Comparison of ENCODE assay signal across 2 cellular contexts in genomic region chr11:93850585-93851018, GRCh38.
TF ChIP-seq lines count a peak whose summit lies in the region.

Gene VSTM5, minus strand, starts transcription at chr11:93850618. Its CDS starts 116 bp downstream, at chr11:93850502.

TF ChIP-seq in A549, 52 proteins besides CTCF, POLR2A, EP300 and RAD21 (continued from another document):
- TF ChIP-seq NR3C1 (IDR thresholded peaks at IDR 0.05) (no peak), ELK1 (IDR thresholded peaks at IDR 0.05; ENCODE audit: low read depth, low read length) (no peak), RARB (CRISPR knock-in tag; IDR thresholded peaks at IDR 0.05) (no peak), KDM1A (IDR thresholded peaks at IDR 0.05; ENCODE audit: low read depth) (no peak), NPAS2 (CRISPR knock-in tag; IDR thresholded peaks at IDR 0.05; ENCODE audit: borderline replicate concordance) (no peak), USF2 (IDR thresholded peaks at IDR 0.05) (no peak), HOXB5 (CRISPR knock-in tag; IDR thresholded peaks at IDR 0.05) (no peak), ATOH8 (CRISPR knock-in tag; IDR thresholded peaks at IDR 0.05; ENCODE audit: low read depth) (no peak), FOXS1 (CRISPR knock-in tag; IDR thresholded peaks at IDR 0.05) (no peak), SMC3 (IDR thresholded peaks at IDR 0.05) (no peak), BCL3 (IDR thresholded peaks at IDR 0.05) (no peak)

TF ChIP-seq in endothelial cell of umbilical vein, 7 proteins besides CTCF, POLR2A, EP300 and RAD21 (continued from another document):
- TF ChIP-seq EZH2 (IDR thresholded peaks at IDR 0.05; ENCODE audit: borderline replicate concordance, low read depth, low read length, severe bottlenecking): no peak
- TF ChIP-seq MAX (IDR thresholded peaks at IDR 0.05; ENCODE audit: insufficient read depth, insufficient read length): no peak
- no peak for TF ChIP-seq POLR2AphosphoS5 (IDR thresholded peaks at IDR 0.05; ENCODE audit: insufficient read depth, low read depth, low read length)
- TF ChIP-seq JUN (IDR thresholded peaks at IDR 0.05; ENCODE audit: borderline replicate concordance, insufficient read depth, insufficient read length, low read depth): no peak
- no peak for TF ChIP-seq MYC (IDR thresholded peaks at IDR 0.05; ENCODE audit: low read depth, low read length)
